In genomic region chr17:1431631-1432104, GRCh38 we compare ENCODE assay signal across 19 cellular contexts. TPM values are rescaled to one million over a fixed set of nuclear protein-coding genes. Genes with fewer than 3 reads are reported as not detected.
DNase-seq lines count a peak whose midpoint lies in the region; ATAC-seq and TF ChIP-seq lines count a peak whose summit lies in the region.
"Had no signal": no experiment of that assay in that cellular context is flagged by ENCODE, and none has a peak within 500 bp of the region (broad histone marks: within the 10 kb centered on the region; RNA-seq: fewer than 3 reads in every experiment).

No MANE protein-coding gene starts in this region.

- CTCF ChIA-PET in activated CD4-positive, alpha-beta memory T cell treated with anti-CD3 and anti-CD28 coated beads for 36 hours (lab: Charles Lee) = no interaction called here
- CTCF ChIA-PET in activated CD4-positive, alpha-beta memory T cell treated with anti-CD3 and anti-CD28 coated beads, Interleukin-2, amount 10 ng/mL, durations not matched to agents 7 days and 5 days (lab: Charles Lee) = no interaction called here

- peak overlapping the region; percentile 61 for H3K27ac Mint-ChIP-seq in activated CD4-positive, alpha-beta memory T cell treated with anti-CD3 and anti-CD28 coated beads for 36 hours
- H3K27ac Mint-ChIP-seq in activated CD4-positive, alpha-beta memory T cell treated with anti-CD3 and anti-CD28 coated beads, Interleukin-2, amount 10 ng/mL, durations not matched to agents 7 days and 5 days = no peak overlapping the region

- intact Hi-C loops in activated CD4-positive, alpha-beta memory T cell treated with anti-CD3 and anti-CD28 coated beads for 36 hours (cut with micrococcal nuclease) = no loop called here
- intact Hi-C loops in ascending aorta (cut with DNase I) = no loop called here

- H3K4me2 ChIP-seq in mesendoderm (ENCODE audit: low read length) = no peak overlapping the region

- H3K9me3 Mint-ChIP-seq in activated CD4-positive, alpha-beta memory T cell treated with anti-CD3 and anti-CD28 coated beads for 36 hours = no peaks in the 10 kb centered on the region
- H3K9me3 Mint-ChIP-seq in activated CD4-positive, alpha-beta memory T cell treated with anti-CD3 and anti-CD28 coated beads, Interleukin-2, amount 10 ng/mL, durations not matched to agents 7 days and 5 days = no peaks in the 10 kb centered on the region
- H3K9me3 Mint-ChIP-seq: activated T-helper 2 cell treated with anti-CD3 and anti-CD28 coated beads, Interferon-gamma antibody, Interleukin-2, Interleukin-4, amounts not matched to agents 10 μg/mL and 5 μg/mL and 100 μg/mL, durations not matched to agents 14 hours and 24 hours and 36 hours had no signal

- H4K8ac ChIP-seq in mesendoderm (ENCODE audit: low read depth, low read length) = no peak overlapping the region

- H3K4ac ChIP-seq in mesendoderm (ENCODE audit: low read depth, low read length) = no peak overlapping the region

- TF ChIP-seq CTCF in GM10266 (IDR thresholded peaks at IDR 0.05; ENCODE audit: control insufficient read depth, insufficient read depth, low read depth, missing control alignments) = no peak
- no peak for TF ChIP-seq CTCF in ascending aorta (IDR thresholded peaks at IDR 0.05)

- peak overlapping the region; percentile 80 for H3K23ac ChIP-seq in mesendoderm (ENCODE audit: low read length)

- H3K56ac ChIP-seq in mesendoderm (ENCODE audit: low read length) = no peak overlapping the region

- no CpG with 5 or more reads among the region's 2 CpGs for WGBS in mesendoderm (ENCODE audit: extremely low coverage, insufficient coverage, low lambda C conversion rate)

- H2AK5ac ChIP-seq in mesendoderm (ENCODE audit: low read length) = no peak overlapping the region

- ATAC-seq in HG02759 (IDR thresholded peaks at IDR 0.05; ENCODE audit: unreplicated experiment) = peak; percentile 59
- ATAC-seq in HG03196 (IDR thresholded peaks at IDR 0.05; ENCODE audit: unreplicated experiment) = no peak
- ATAC-seq: left lung had no signal

- peaks cover 5% of the 10 kb centered on the region for H3K36me3 ChIP-seq in mesendoderm (ENCODE audit: control insufficient read depth, insufficient read depth, low read length)
- H3K36me3 ChIP-seq in ascending aorta = peaks cover 28 to 34% of the 10 kb centered on the region in 2 donors

- no peaks in the 10 kb centered on the region for H3K27me3 Mint-ChIP-seq in activated CD4-positive, alpha-beta memory T cell treated with anti-CD3 and anti-CD28 coated beads for 36 hours
- no peaks in the 10 kb centered on the region for H3K27me3 Mint-ChIP-seq in activated CD4-positive, alpha-beta memory T cell treated with anti-CD3 and anti-CD28 coated beads, Interleukin-2, amount 10 ng/mL, durations not matched to agents 7 days and 5 days

- no peak overlapping the region for H4K5ac ChIP-seq in mesendoderm (ENCODE audit: low read length)

- H3K18ac ChIP-seq in mesendoderm (ENCODE audit: low read length) = no peak overlapping the region

- no peak overlapping the region for H3K4me3 Mint-ChIP-seq in activated CD4-positive, alpha-beta memory T cell treated with anti-CD3 and anti-CD28 coated beads for 36 hours
- no peak overlapping the region for H3K4me3 Mint-ChIP-seq in activated CD4-positive, alpha-beta memory T cell treated with anti-CD3 and anti-CD28 coated beads, Interleukin-2, amount 10 ng/mL, durations not matched to agents 7 days and 5 days

- H3K79me1 ChIP-seq in mesendoderm (ENCODE audit: low read length) = peaks cover 17% of the 10 kb centered on the region

- H3K9me3 ChIP-seq in ascending aorta = no peaks in the 10 kb centered on the region
- H3K9me3 ChIP-seq: left lung, MG63, neutrophil, transverse colon had no signal

- no peak overlapping the region for H3K4me3 ChIP-seq in mesendoderm (ENCODE audit: low read length)
- no peak overlapping the region for H3K4me3 ChIP-seq in ascending aorta
- H3K4me3 ChIP-seq: left lung, MG63, transverse colon had no signal

- no peak overlapping the region for H2BK15ac ChIP-seq in mesendoderm (replicated peaks; ENCODE audit: low read depth)

- H3K4me1 Mint-ChIP-seq in activated CD4-positive, alpha-beta memory T cell treated with anti-CD3 and anti-CD28 coated beads for 36 hours (ENCODE audit: low read depth) = peaks cover 24% of the 10 kb centered on the region
- H3K4me1 Mint-ChIP-seq in activated CD4-positive, alpha-beta memory T cell treated with anti-CD3 and anti-CD28 coated beads, Interleukin-2, amount 10 ng/mL, durations not matched to agents 7 days and 5 days = peaks cover 14% of the 10 kb centered on the region

- DNase-seq in activated CD4-positive, alpha-beta memory T cell treated with anti-CD3 and anti-CD28 coated beads for 36 hours = peak; percentile 15
- DNase-seq in activated CD4-positive, alpha-beta memory T cell treated with anti-CD3 and anti-CD28 coated beads, Interleukin-2, amount 10 ng/mL, durations not matched to agents 7 days and 5 days = no peak
- DNase-seq in GM10266 (ENCODE audit: extremely low spot score) (peak; percentile 37), mesendoderm (no peak), ascending aorta (ENCODE audit: low spot score in 2 of 2) (no peak), AML-193 (lab: John Stamatoyannopoulos, UW) (no peak)
- DNase-seq: activated CD4-positive, alpha-beta T cell treated with anti-CD3 and anti-CD28 coated beads, Interleukin-2, amount 50 U/mL, for 1 hour; amygdala; caudate nucleus; MG63; NCI-H187 treated with DMSO at 0.1 percent for 48 hours; NCI-H510A; stimulated activated CD4-positive, alpha-beta T cell treated with anti-CD3 and anti-CD28 coated beads, Interleukin-12 subunit alpha, Interleukin-12 subunit beta, amount 100 ng/mL, for 4 hours; transverse colon had no signal

- peaks cover 32% of the 10 kb centered on the region for H3K36me3 Mint-ChIP-seq in activated CD4-positive, alpha-beta memory T cell treated with anti-CD3 and anti-CD28 coated beads for 36 hours
- H3K36me3 Mint-ChIP-seq in activated CD4-positive, alpha-beta memory T cell treated with anti-CD3 and anti-CD28 coated beads, Interleukin-2, amount 10 ng/mL, durations not matched to agents 7 days and 5 days (ENCODE audit: low read depth) = peaks cover 54% of the 10 kb centered on the region

- H3K79me2 ChIP-seq in mesendoderm (ENCODE audit: control insufficient read depth, insufficient read depth, low read length) = peaks cover 34% of the 10 kb centered on the region

- no peak overlapping the region for H3K9ac ChIP-seq in mesendoderm (ENCODE audit: low read length)

- H3K27me3 ChIP-seq in mesendoderm (ENCODE audit: insufficient read depth, low read length, poor library complexity) (no peaks in the 10 kb centered on the region), ascending aorta (no peaks in the 10 kb centered on the region)
- H3K27me3 ChIP-seq: left lung, MG63, neutrophil, transverse colon had no signal

- H2BK5ac ChIP-seq in mesendoderm (ENCODE audit: low read length) = no peak overlapping the region

- no peak overlapping the region for H3K27ac ChIP-seq in mesendoderm (ENCODE audit: low read depth, low read length)
- H3K27ac ChIP-seq in ascending aorta = no peak overlapping the region
- H3K27ac ChIP-seq: left lung, neutrophil, transverse colon had no signal

- POLR2A ChIA-PET in activated CD4-positive, alpha-beta memory T cell treated with anti-CD3 and anti-CD28 coated beads for 36 hours (lab: Charles Lee) = no interaction called here
- POLR2A ChIA-PET in activated CD4-positive, alpha-beta memory T cell treated with anti-CD3 and anti-CD28 coated beads, Interleukin-2, amount 10 ng/mL, durations not matched to agents 7 days and 5 days (lab: Charles Lee) = no interaction called here

- H3K4me1 ChIP-seq in mesendoderm (ENCODE audit: control insufficient read depth, low read depth, low read length) = no peaks in the 10 kb centered on the region
- no peaks in the 10 kb centered on the region for H3K4me1 ChIP-seq in ascending aorta

- no peak overlapping the region for H2BK120ac ChIP-seq in mesendoderm (ENCODE audit: low read depth, low read length)

RNA-seq across cellular contexts. Expression of gene CRK, which starts 24.4 kb away (rescaled TPM):
- 10 to 100 TPM; 14.1 to 17.8 TPM for total RNA-seq in activated CD4-positive, alpha-beta memory T cell treated with anti-CD3 and anti-CD28 coated beads for 36 hours
- total RNA-seq in activated CD4-positive, alpha-beta memory T cell treated with anti-CD3 and anti-CD28 coated beads, Interleukin-2, amount 10 ng/mL, durations not matched to agents 7 days and 5 days = 10 to 100 TPM; 19.9 to 21.9 TPM
- 39.1 TPM for polyA plus RNA-seq in mesendoderm (2013, experiment 1 of 2)
- polyA plus RNA-seq in mesendoderm (2013, experiment 2 of 2) = 39.0 TPM
- total RNA-seq in ascending aorta = 83.4 TPM

RNA-seq across cellular contexts. Expression of gene YWHAE, which starts 31.6 kb away (rescaled TPM):
- total RNA-seq in activated CD4-positive, alpha-beta memory T cell treated with anti-CD3 and anti-CD28 coated beads for 36 hours = 100 to 1,000 TPM; 505 to 509 TPM
- total RNA-seq in activated CD4-positive, alpha-beta memory T cell treated with anti-CD3 and anti-CD28 coated beads, Interleukin-2, amount 10 ng/mL, durations not matched to agents 7 days and 5 days = 100 to 1,000 TPM; 352 to 374 TPM
- 891 TPM for polyA plus RNA-seq in mesendoderm (2013, experiment 1 of 2)
- polyA plus RNA-seq in mesendoderm (2013, experiment 2 of 2) = 875 TPM
- 261 TPM for total RNA-seq in ascending aorta

Comparison
In these comparisons a context has a peak if more than half of its experiments do, and no peak if none do; other contexts are left out.
1. DNase-seq: peak in activated CD4-positive, alpha-beta memory T cell treated with anti-CD3 and anti-CD28 coated beads for 36 hours (single experiment) and GM10266 (single experiment); none in activated CD4-positive, alpha-beta memory T cell treated with anti-CD3 and anti-CD28 coated beads, Interleukin-2, amount 10 ng/mL, durations not matched to agents 7 days and 5 days (single experiment), mesendoderm (single experiment), ascending aorta (0 of 2) and AML-193 (0 of 2).